9 cellular contexts compared by ENCODE assay signal in genomic region chr20:1227121-1227582, GRCh38. TPM values are rescaled to one million over a fixed set of nuclear protein-coding genes. Genes with fewer than 3 reads are reported as not detected.
DNase-seq lines count a peak whose midpoint lies in the region; ATAC-seq and TF ChIP-seq lines count a peak whose summit lies in the region.
"Had no signal": no experiment of that assay in that cellular context is flagged by ENCODE, and none has a peak within 500 bp of the region (broad histone marks: within the 10 kb centered on the region; RNA-seq: fewer than 3 reads in every experiment).

No MANE protein-coding gene starts in this region.

- intact Hi-C loops in activated CD4-positive, alpha-beta T cell treated with anti-CD3 and anti-CD28 coated beads for 36 hours (cut with DNase I, micrococcal nuclease) = loop anchor here (2.0 to 5.0 kb wide), 6 partner anchors 40 to 818 kb away; partner anchors contain the start of genes CSNK2A1 (in 1 of the 2), FKBP1A (in 1 of the 2), RBCK1 (in 1 of the 2) and SNPH (in 1 of the 2)
- intact Hi-C loops in dorsolateral prefrontal cortex (cut with DNase I) = no loop called here

- H3K27ac ChIP-seq in dorsolateral prefrontal cortex = peak overlapping the region in 1 of 59 donors; percentile 5

- H3K27ac Mint-ChIP-seq in activated CD4-positive, alpha-beta T cell treated with anti-CD3 and anti-CD28 coated beads for 36 hours = no peak overlapping the region

- H3K4me1 Mint-ChIP-seq in activated CD4-positive, alpha-beta T cell treated with anti-CD3 and anti-CD28 coated beads for 36 hours = peaks cover 11% of the 10 kb centered on the region

- peaks cover 10% of the 10 kb centered on the region for H3K27me3 Mint-ChIP-seq in activated CD4-positive, alpha-beta T cell treated with anti-CD3 and anti-CD28 coated beads for 36 hours

- ATAC-seq in activated CD4-positive, alpha-beta T cell treated with anti-CD3 and anti-CD28 coated beads for 36 hours = no peak

- H3K27me3 ChIP-seq in dorsolateral prefrontal cortex (peaks cover 0 to 21% (median 0%) of the 10 kb centered on the region in 45 donors), skeletal muscle satellite cell (ENCODE audit: control insufficient read depth, insufficient read depth, low read length) (peaks cover 48% of the 10 kb centered on the region)

- peak overlapping the region; percentile 99 for H3K4me2 ChIP-seq in skeletal muscle satellite cell (ENCODE audit: low read length)

- in situ Hi-C loops in ACHN (cut with HindIII; ENCODE audit: low pct_ligation_motif_present, low pct_unique_long_range_greater_than_20kb, low sequenced_read_pairs) = no loop called here

- no peak overlapping the region for H3K9ac ChIP-seq in skeletal muscle satellite cell (ENCODE audit: low read depth, low read length)

- H3K4me1 ChIP-seq in skeletal muscle satellite cell (ENCODE audit: control insufficient read depth, insufficient read depth, low read length) = peaks cover 8% of the 10 kb centered on the region

- peak overlapping the region in 44 of 59 donors; percentile 52 to 86 (median 72) for H3K4me3 ChIP-seq in dorsolateral prefrontal cortex
- H3K4me3 ChIP-seq in skeletal muscle satellite cell (ENCODE audit: low read length) = no peak overlapping the region

- CTCF ChIA-PET in activated CD4-positive, alpha-beta T cell treated with anti-CD3 and anti-CD28 coated beads for 36 hours (lab: Charles Lee) = interaction anchor here (0.5 to 2.3 kb wide), 6 partner anchors 14 to 869 kb away, joined by 3 to 5 read pairs (median 3); no protein-coding TSS in a partner anchor

- H3K4me3 Mint-ChIP-seq in activated CD4-positive, alpha-beta T cell treated with anti-CD3 and anti-CD28 coated beads for 36 hours = peak overlapping the region; percentile 75

- no peaks in the 10 kb centered on the region for H3K36me3 ChIP-seq in skeletal muscle satellite cell (ENCODE audit: insufficient read depth, low read length)
- H3K36me3 ChIP-seq: transverse colon had no signal

- peaks cover 5% of the 10 kb centered on the region for H3K9me3 Mint-ChIP-seq in activated CD4-positive, alpha-beta T cell treated with anti-CD3 and anti-CD28 coated beads for 36 hours (ENCODE audit: low read depth)

- POLR2A ChIA-PET in activated CD4-positive, alpha-beta T cell treated with anti-CD3 and anti-CD28 coated beads for 36 hours (lab: Charles Lee) = no interaction called here

- peak in 3 of 56 donors; percentile 1 to 13 (median 2) for TF ChIP-seq CTCF in dorsolateral prefrontal cortex (IDR thresholded peaks at IDR 0.05 in 54 of 56, conservative IDR thresholded peaks at IDR 0.05 in 2 of 56; ENCODE audit: low read depth in 1 of 56, partially characterized antibody in 56 of 56)

- H3K36me3 Mint-ChIP-seq in activated CD4-positive, alpha-beta T cell treated with anti-CD3 and anti-CD28 coated beads for 36 hours (ENCODE audit: low read depth) = peaks cover 2% of the 10 kb centered on the region

- DNase-seq in activated CD4-positive, alpha-beta T cell treated with anti-CD3 and anti-CD28 coated beads for 36 hours = no peak
- no peak for DNase-seq in activated CD4-positive, alpha-beta T cell treated with anti-CD3 and anti-CD28 coated beads for 4 hours
- DNase-seq in NOMO-1 (lab: John Stamatoyannopoulos, UW; ENCODE audit: unreplicated experiment in 2 of 2) (peak; percentile 17 to 44), dorsolateral prefrontal cortex (no peak), ACHN (no peak), NCI-H446 (lab: John Stamatoyannopoulos, UW) (no peak)
- no peak for DNase-seq in activated CD8-positive, alpha-beta memory T cell treated with anti-CD3 and anti-CD28 coated beads, Interleukin-2, amount 50 U/mL, for 48 hours

- H3K9me3 ChIP-seq in skeletal muscle satellite cell (replicated peaks; ENCODE audit: low read length) = no peaks in the 10 kb centered on the region
- H3K9me3 ChIP-seq: transverse colon had no signal

RNA-seq across cellular contexts. Expression of gene RAD21L1, which starts 1.3 kb away (rescaled TPM):
- under 1 TPM in 1 of 2 experiments, not detected in 1; 0.32 TPM for total RNA-seq in activated CD4-positive, alpha-beta T cell treated with anti-CD3 and anti-CD28 coated beads for 36 hours
- 1 to 10 TPM in 21 of 120 experiments, under 1 TPM in 53, not detected in 46; 0.23 to 3.2 (median 0.73) TPM for total RNA-seq in dorsolateral prefrontal cortex
- not detected in 2 replicates for total RNA-seq in skeletal muscle satellite cell (2012; rRNA removed)
- total RNA-seq: transverse colon had no signal

RNA-seq across cellular contexts. Expression of gene C20orf202, which starts 23.9 kb away (rescaled TPM):
- total RNA-seq in activated CD4-positive, alpha-beta T cell treated with anti-CD3 and anti-CD28 coated beads for 36 hours = not detected
- total RNA-seq in dorsolateral prefrontal cortex = 1 to 10 TPM in 34 of 120 experiments, under 1 TPM in 77, not detected in 9; 0.31 to 1.9 (median 0.80) TPM
- not detected in 2 replicates for total RNA-seq in skeletal muscle satellite cell (2012; rRNA removed)

RNA-seq across cellular contexts. Expression of gene SNPH, which starts 38.9 kb away (rescaled TPM):
- total RNA-seq in activated CD4-positive, alpha-beta T cell treated with anti-CD3 and anti-CD28 coated beads for 36 hours = 1 to 10 TPM; 2.5 to 2.9 TPM
- total RNA-seq in dorsolateral prefrontal cortex = 100 to 1,000 TPM in 109 of 120 experiments, 10 to 100 TPM in 11; 41.7 to 197 (median 132) TPM
- total RNA-seq in skeletal muscle satellite cell (2012; rRNA removed) = 7.1 and 7.2 TPM in 2 replicates

RNA-seq across cellular contexts. Expression of gene TMEM74B, which starts 42.4 kb away (rescaled TPM):
- 1 to 10 TPM; 1.5 to 2.0 TPM for total RNA-seq in activated CD4-positive, alpha-beta T cell treated with anti-CD3 and anti-CD28 coated beads for 36 hours
- total RNA-seq in dorsolateral prefrontal cortex = 10 to 100 TPM in 119 of 120 experiments, 1 to 10 TPM in 1; 7.3 to 39.8 (median 20.8) TPM
- not detected in 2 replicates for total RNA-seq in skeletal muscle satellite cell (2012; rRNA removed)

Comparison
In these comparisons a context has a peak if more than half of its experiments do, and no peak if none do; other contexts are left out.
1. DNase-seq: peak in NOMO-1 (2 of 2); none in activated CD4-positive, alpha-beta T cell treated with anti-CD3 and anti-CD28 coated beads for 36 hours (single experiment), activated CD4-positive, alpha-beta T cell treated with anti-CD3 and anti-CD28 coated beads for 4 hours (0 of 2), dorsolateral prefrontal cortex (0 of 10), activated CD8-positive, alpha-beta memory T cell treated with anti-CD3 and anti-CD28 coated beads, Interleukin-2, amount 50 U/mL, for 48 hours (single experiment), ACHN (single experiment) and NCI-H446 (0 of 2).
2. RNA of gene SNPH, which starts 38.9 kb away (total RNA-seq): 41.7 to 197 TPM in dorsolateral prefrontal cortex; 2.5 to 2.9 TPM in activated CD4-positive, alpha-beta T cell treated with anti-CD3 and anti-CD28 coated beads for 36 hours; every median in the first group is over 10 times any median in the second.
3. intact Hi-C loops: an anchor here in activated CD4-positive, alpha-beta T cell treated with anti-CD3 and anti-CD28 coated beads for 36 hours (2.0 to 5.0 kb wide); none called in dorsolateral prefrontal cortex.